ENCODE assay signal across 1 cellular context in the genomic region with DNA sequence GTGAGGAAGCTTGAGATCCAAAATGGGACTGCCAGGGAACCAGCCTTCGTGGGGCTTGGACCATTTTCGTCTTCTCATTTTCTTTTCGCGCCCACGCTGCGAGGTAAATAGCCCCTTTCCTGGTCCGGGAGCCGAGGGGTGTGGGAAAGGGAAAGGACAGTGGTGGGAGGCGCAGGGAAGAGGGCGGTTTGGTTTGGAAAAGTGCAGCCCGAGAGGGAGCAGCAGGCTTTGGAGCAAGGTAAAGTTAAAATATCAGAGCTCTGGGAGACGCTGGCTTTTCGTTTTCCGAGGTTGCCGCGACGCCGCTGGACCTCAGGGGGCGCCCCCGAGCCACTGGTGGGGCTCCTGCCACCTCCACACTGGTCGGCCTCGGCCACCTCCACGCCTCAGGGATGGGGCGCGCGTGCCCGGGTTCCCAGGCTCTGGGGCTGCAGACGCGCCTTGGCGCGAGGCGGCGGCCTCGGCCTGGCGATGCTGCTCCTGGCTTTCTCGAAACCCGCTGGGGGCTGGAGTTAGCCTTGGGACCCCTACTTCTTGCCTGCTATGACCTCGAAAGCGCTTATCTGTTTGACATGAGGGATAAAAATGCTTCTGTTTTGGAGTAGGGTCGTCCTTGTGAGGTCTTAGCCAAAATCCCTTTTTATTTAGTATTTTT.
TF ChIP-seq lines count a peak whose summit lies in the region.

No MANE protein-coding gene starts in this region.

TF ChIP-seq in IMR-90, 13 proteins besides CTCF, POLR2A, EP300 and RAD21 (continued from another document):
- TF ChIP-seq BHLHE40 (IDR thresholded peaks at IDR 0.05; ENCODE audit: low read depth, low read length), result peak; percentile 64; the same call in 1 of the 2 replicates
- no peak for TF ChIP-seq RCOR1 (IDR thresholded peaks at IDR 0.05; ENCODE audit: insufficient replicate concordance, low read length)
